ENCODE assay signal across 9 cellular contexts in genomic region chr6:12844284-12845223, GRCh38.
A peak's percentile ranks its signal among the peaks of the same experiment; 100 is the strongest.
DNase-seq lines count a peak whose midpoint lies in the region; ATAC-seq and TF ChIP-seq lines count a peak whose summit lies in the region.
"Had no signal": no experiment of that assay in that cellular context is flagged by ENCODE, and none has a peak within 500 bp of the region (broad histone marks: within the 10 kb centered on the region; RNA-seq: fewer than 3 reads in every experiment).

No MANE protein-coding gene starts in this region.

- ATAC-seq in activated T-cell treated with anti-CD3 and anti-CD28 coated beads, Interleukin-2, amount 50 U/mL, for 72 hours (replicated peaks in 1 of 2), result no peak
- no peak for ATAC-seq in stimulated activated naive B cell treated with anti-CD40 and anti-IgM and Interleukin-4, amounts not matched to agents 10 μg/mL and 1 μg/mL and 100 μg/mL, for 72 hours (replicated peaks)

- no peaks in the 10 kb centered on the region for H3K9me3 Mint-ChIP-seq in activated T-cell treated with anti-CD3 and anti-CD28 coated beads, Interleukin-2, amount 50 U/mL, for 72 hours
- H3K9me3 Mint-ChIP-seq in stimulated activated naive B cell treated with anti-CD40 and anti-IgM and Interleukin-4, amounts not matched to agents 10 μg/mL and 1 μg/mL and 100 μg/mL, for 72 hours, result no peaks in the 10 kb centered on the region
- H3K9me3 Mint-ChIP-seq: IgD-negative memory B cell had no signal

- no peak overlapping the region for H3K4me3 Mint-ChIP-seq in activated T-cell treated with anti-CD3 and anti-CD28 coated beads, Interleukin-2, amount 50 U/mL, for 72 hours
- H3K4me3 Mint-ChIP-seq in stimulated activated naive B cell treated with anti-CD40 and anti-IgM and Interleukin-4, amounts not matched to agents 10 μg/mL and 1 μg/mL and 100 μg/mL, for 72 hours, result no peak overlapping the region
- H3K4me3 Mint-ChIP-seq: IgD-negative memory B cell had no signal

- H3K27ac Mint-ChIP-seq in activated T-cell treated with anti-CD3 and anti-CD28 coated beads, Interleukin-2, amount 50 U/mL, for 72 hours, result no peak overlapping the region
- H3K27ac Mint-ChIP-seq in stimulated activated naive B cell treated with anti-CD40 and anti-IgM and Interleukin-4, amounts not matched to agents 10 μg/mL and 1 μg/mL and 100 μg/mL, for 72 hours, result no peak overlapping the region
- H3K27ac Mint-ChIP-seq: IgD-negative memory B cell had no signal

- peaks cover 6% of the 10 kb centered on the region for H3K27me3 Mint-ChIP-seq in activated T-cell treated with anti-CD3 and anti-CD28 coated beads, Interleukin-2, amount 50 U/mL, for 72 hours (ENCODE audit: low read depth)
- peaks cover 7 to 9% of the 10 kb centered on the region in 2 donors for H3K27me3 Mint-ChIP-seq in stimulated activated naive B cell treated with anti-CD40 and anti-IgM and Interleukin-4, amounts not matched to agents 10 μg/mL and 1 μg/mL and 100 μg/mL, for 72 hours

- DNase-seq in CMK (ENCODE audit: low read depth), result peak; percentile 7
- DNase-seq in HEK293T (ENCODE audit: extremely low spot score), result peak; percentile 50
- DNase-seq in SKM-1 (lab: John Stamatoyannopoulos, UW; ENCODE audit: unreplicated experiment), result peak; percentile 23
- peak; percentile 2 for DNase-seq in hepatic stellate cell (ENCODE audit: low spot score)
- no peak for DNase-seq in activated T-cell treated with anti-CD3 and anti-CD28 coated beads, Interleukin-2, amount 50 U/mL, for 72 hours
- no peak for DNase-seq in stimulated activated naive B cell treated with anti-CD40 and anti-IgM and Interleukin-4, amounts not matched to agents 10 μg/mL and 1 μg/mL and 100 μg/mL, for 72 hours
- no peak for DNase-seq in retina
- DNase-seq in activated naive CD4-positive, alpha-beta T cell (lab: John Stamatoyannopoulos, UW), result no peak

- CTCF ChIA-PET in HEK293T (lab: Yijun Ruan, JAX), result no interaction called here

- no peaks in the 10 kb centered on the region for H3K4me1 Mint-ChIP-seq in activated T-cell treated with anti-CD3 and anti-CD28 coated beads, Interleukin-2, amount 50 U/mL, for 72 hours (ENCODE audit: low read depth)
- H3K4me1 Mint-ChIP-seq in stimulated activated naive B cell treated with anti-CD40 and anti-IgM and Interleukin-4, amounts not matched to agents 10 μg/mL and 1 μg/mL and 100 μg/mL, for 72 hours, result peaks cover 0 to 2% of the 10 kb centered on the region in 2 donors
- H3K4me1 Mint-ChIP-seq: IgD-negative memory B cell had no signal

- POLR2A ChIA-PET in HEK293T (lab: Yijun Ruan, JAX), result no interaction called here

- H3K36me3 Mint-ChIP-seq in activated T-cell treated with anti-CD3 and anti-CD28 coated beads, Interleukin-2, amount 50 U/mL, for 72 hours (ENCODE audit: insufficient read depth in 2 of 2), result no peaks in the 10 kb centered on the region
- no peaks in the 10 kb centered on the region for H3K36me3 Mint-ChIP-seq in stimulated activated naive B cell treated with anti-CD40 and anti-IgM and Interleukin-4, amounts not matched to agents 10 μg/mL and 1 μg/mL and 100 μg/mL, for 72 hours
- H3K36me3 Mint-ChIP-seq: IgD-negative memory B cell had no signal

TF ChIP-seq in HEK293T, 16 proteins besides CTCF, POLR2A, EP300 and RAD21:
- TF ChIP-seq PKNOX1 (IDR thresholded peaks at IDR 0.05) (no peak), L3MBTL2 (conservative IDR thresholded peaks at IDR 0.05) (no peak), BHLHE40 (IDR thresholded peaks at IDR 0.05; ENCODE audit: borderline replicate concordance) (no peak), ARNT (IDR thresholded peaks at IDR 0.05) (no peak), FOXK2 (IDR thresholded peaks at IDR 0.05) (no peak), CTBP1 (IDR thresholded peaks at IDR 0.05; ENCODE audit: borderline replicate concordance) (no peak), HDGF (IDR thresholded peaks at IDR 0.05; ENCODE audit: borderline replicate concordance) (no peak), ZNF384 (IDR thresholded peaks at IDR 0.05) (no peak), SP1 (IDR thresholded peaks at IDR 0.05) (no peak), FOXM1 (IDR thresholded peaks at IDR 0.05; ENCODE audit: borderline replicate concordance) (no peak), TARDBP (IDR thresholded peaks at IDR 0.05) (no peak), NFRKB (IDR thresholded peaks at IDR 0.05) (no peak), SUZ12 (IDR thresholded peaks at IDR 0.05) (no peak)

Comparison
In these comparisons a context has a peak if more than half of its experiments do, and no peak if none do; other contexts are left out.
1. DNase-seq: peak in CMK (single experiment), HEK293T (single experiment), SKM-1 (single experiment) and hepatic stellate cell (single experiment); none in activated T-cell treated with anti-CD3 and anti-CD28 coated beads, Interleukin-2, amount 50 U/mL, for 72 hours (0 of 2), stimulated activated naive B cell treated with anti-CD40 and anti-IgM and Interleukin-4, amounts not matched to agents 10 μg/mL and 1 μg/mL and 100 μg/mL, for 72 hours (single experiment), retina (single experiment) and activated naive CD4-positive, alpha-beta T cell (0 of 4).